7 cellular contexts compared by ENCODE assay signal in the genomic region with DNA sequence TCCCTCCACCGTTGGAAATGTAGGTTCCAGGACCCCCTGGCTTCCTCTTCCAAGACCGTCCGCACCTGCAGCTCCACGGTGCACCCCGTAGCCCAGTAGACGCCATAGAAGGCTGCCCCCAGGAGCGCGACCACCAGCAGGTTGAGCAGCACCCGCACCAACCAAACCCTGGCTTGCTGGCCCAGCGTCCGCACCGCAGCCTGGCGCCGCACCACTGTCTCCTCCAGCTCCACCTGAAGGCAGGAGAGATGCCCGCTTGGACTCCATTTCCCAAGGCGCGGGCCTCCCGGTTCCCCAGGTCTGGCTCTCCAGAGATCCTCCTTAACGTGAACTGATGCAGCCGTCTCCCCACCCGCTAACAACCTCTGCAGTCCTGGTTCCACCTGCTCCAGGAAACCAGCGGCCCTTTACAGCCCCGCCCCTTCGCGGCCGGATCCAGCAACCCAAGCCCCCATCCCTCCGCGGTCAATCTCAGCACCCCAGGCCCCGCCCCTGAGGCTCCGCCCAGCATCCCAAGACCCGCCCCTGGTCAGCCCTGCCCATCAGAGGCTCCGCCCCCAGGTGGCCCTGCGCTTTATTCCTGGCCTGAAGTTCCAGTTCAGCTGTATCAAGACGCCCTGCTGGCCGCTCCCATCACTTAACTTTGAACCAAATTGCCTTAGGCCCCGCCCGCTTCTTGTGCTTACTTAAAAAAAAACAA. TPM values are rescaled to one million over a fixed set of nuclear protein-coding genes. Genes with fewer than 3 reads are reported as not detected.
A peak's percentile ranks its signal among the peaks of the same experiment; 100 is the strongest.
DNase-seq lines count a peak whose midpoint lies in the region; ATAC-seq, FAIRE-seq and TF ChIP-seq lines count a peak whose summit lies in the region.

No MANE protein-coding gene starts in this region.

- H3K27ac ChIP-seq in HUES64 (ENCODE audit: low read depth, low read length): no peak overlapping the region
- H3K27ac ChIP-seq in H1 (ENCODE audit: low read depth, low read length): no peak overlapping the region

- H4K8ac ChIP-seq in H1 (ENCODE audit: extremely low read depth, insufficient read depth, low read length): no peak overlapping the region; the same call in 1 of the 2 replicates

- no peak overlapping the region for H3K14ac ChIP-seq in H1 (ENCODE audit: insufficient read length)

- TF ChIP-seq CTCF in H1 (IDR thresholded peaks at IDR 0.05; ENCODE audit: control extremely low read depth in 1 of 3, insufficient read depth in 1 of 3, low read depth in 1 of 3, low read length in 3 of 3) (no peak), GM20000 (IDR thresholded peaks at IDR 0.05; ENCODE audit: extremely low read depth, missing control alignments) (no peak)

- H2BK5ac ChIP-seq in H1 (ENCODE audit: low read depth, low read length): no peak overlapping the region

- H2BK20ac ChIP-seq in H1 (ENCODE audit: low read length): no peak overlapping the region

- TF ChIP-seq EP300 in H1 (IDR thresholded peaks at IDR 0.05; ENCODE audit: borderline replicate concordance in 1 of 2, low read depth in 2 of 2, low read length in 2 of 2): no peak

- H3K27me3 ChIP-seq in HUES64 (ENCODE audit: insufficient read depth, low read length): no peaks in the 10 kb centered on the region
- H3K27me3 ChIP-seq in H1 (replicated peaks in 1 of 4; ENCODE audit: control insufficient read depth in 3 of 4, extremely low read depth in 1 of 4, insufficient read depth in 3 of 4, low read length in 3 of 4): peaks cover 0 to 10% (median 4%) of the 10 kb centered on the region in 4 experiments; a peak in 4 of 7 replicates

- intact Hi-C loops in posterior vena cava (cut with DNase I): loop anchor here in 1 of 2 donors (5.0 kb wide), 1 partner anchor 68 kb away; no protein-coding TSS in a partner anchor

- peaks cover 0 to 11% of the 10 kb centered on the region in 2 experiments for H4K20me1 ChIP-seq in H1 (replicated peaks in 1 of 2; ENCODE audit: control insufficient read depth in 1 of 2, insufficient read depth in 2 of 2, low read length in 2 of 2)

- peak overlapping the region; percentile 87; the same call in 1 of the 2 replicates for H3K18ac ChIP-seq in H1 (ENCODE audit: extremely low read depth, low read length)

- CTCF ChIA-PET in H1 (lab: Charles Lee; ENCODE audit: partially characterized antibody): interaction anchor here (1.0 kb wide), 2 partner anchors 101 to 133 kb away, joined by 3 to 5 read pairs; no protein-coding TSS in a partner anchor

- H3K9ac ChIP-seq in HUES64 (ENCODE audit: low read depth, low read length): no peak overlapping the region
- peak overlapping the region in 1 of 4 experiments; percentile 15; a peak in 2 of 7 replicates for H3K9ac ChIP-seq in H1 (replicated peaks in 1 of 4; ENCODE audit: extremely low read depth in 1 of 4, low read depth in 3 of 4, low read length in 3 of 4)

- no peak for TF ChIP-seq RAD21 in H1 (IDR thresholded peaks at IDR 0.05 in 1 of 2, conservative IDR thresholded peaks at IDR 0.05 in 1 of 2; ENCODE audit: low read depth in 2 of 2, low read length in 2 of 2)

- no peaks in the 10 kb centered on the region for H3K79me2 ChIP-seq in H1 (ENCODE audit: control insufficient read depth in 1 of 2, insufficient read depth in 2 of 2, low read length in 2 of 2)

- peak overlapping the region; percentile 82 to 94 for H3K4me2 ChIP-seq in H1 (ENCODE audit: insufficient read depth in 1 of 2, low read depth in 2 of 2, low read length in 2 of 2)

- POLR2A ChIA-PET in H1 (lab: Charles Lee; ENCODE audit: partially characterized antibody): interaction anchor here (0.6 to 4.0 kb wide), 17 partner anchors 8 to 256 kb away, joined by 3 to 28 read pairs (median 4); a partner anchor contains a TSS

- H3K23me2 ChIP-seq in H1 (ENCODE audit: low read depth, low read length): peaks cover 12% of the 10 kb centered on the region

- no peak for FAIRE-seq in H1 (lab: Jason Lieb, UNC)
- FAIRE-seq in frontal cortex (lab: Jason Lieb, UNC): no peak

- no peaks in the 10 kb centered on the region for H3K9me3 ChIP-seq in HUES64 (ENCODE audit: insufficient read depth, low read depth, low read length)
- H3K9me3 ChIP-seq in H1 (ENCODE audit: insufficient read depth in 2 of 2, low read depth in 1 of 2, low read length in 1 of 2): no peaks in the 10 kb centered on the region

- peak; percentile 26 for DNase-seq in activated CD4-positive, alpha-beta T cell treated with anti-CD3 and anti-CD28 coated beads for 1 hour
- peak; percentile 76 to 99 for DNase-seq in H1 (ENCODE audit: low read depth in 1 of 2, low spot score in 2 of 2)
- peak; percentile 92 for DNase-seq in posterior vena cava (ENCODE audit: low spot score)
- DNase-seq in GM20000 (ENCODE audit: low spot score): no peak
- no peak for DNase-seq in frontal cortex (ENCODE audit: low spot score in 2 of 2)

- H2BK15ac ChIP-seq in H1 (ENCODE audit: low read length): 0 out of 2 replicates have a peak overlapping the region, but pooled peaks have one; percentile 46

- peak overlapping the region; percentile 43 for H3K4me3 ChIP-seq in HUES64 (ENCODE audit: low read length)
- H3K4me3 ChIP-seq in H1 (ENCODE audit: extremely low read depth in 1 of 4, insufficient read depth in 2 of 4, low read depth in 3 of 4, low read length in 4 of 4): peak overlapping the region; percentile 18 to 62 (median 44)

- no peak for TF ChIP-seq POLR2A in H1 (IDR thresholded peaks at IDR 0.05; ENCODE audit: control extremely low read depth in 1 of 2, low read depth in 2 of 2, low read length in 2 of 2)

- peak overlapping the region; percentile 59 for H3K56ac ChIP-seq in H1 (replicated peaks; ENCODE audit: insufficient read length, low read depth, low read length)

- no peak overlapping the region for H2AK5ac ChIP-seq in H1 (ENCODE audit: low read depth, low read length)

- WGBS in HUES64: 33% methylated on average over 35 of the region's 37 CpGs
- 13% methylated on average over 31 of the region's 37 CpGs; no CpG with 5 or more reads in 1 of the 2 experiments for WGBS in H1 (ENCODE audit: extremely low coverage in 1 of 2, insufficient coverage in 1 of 2, insufficient read length in 1 of 2, insufficient replicate concordance in 2 of 2, low coverage in 1 of 2, low lambda C conversion rate in 2 of 2, missing lambda C conversion rate in 1 of 2), 2 experiments

- no peak overlapping the region for H3K23ac ChIP-seq in H1 (ENCODE audit: insufficient read length)

- ATAC-seq in GM18511 (IDR thresholded peaks at IDR 0.05; ENCODE audit: unreplicated experiment): no peak

- peak overlapping the region; percentile 58; the same call in 1 of the 2 replicates for H2AFZ ChIP-seq in H1 (ENCODE audit: low read length)

- H4K91ac ChIP-seq in H1 (replicated peaks; ENCODE audit: insufficient read length, low read length): no peak overlapping the region

- no peak overlapping the region for H2BK12ac ChIP-seq in H1 (ENCODE audit: low read depth, low read length)

- 0 out of 2 replicates have a peak, but pooled peaks cover 3% of the 10 kb centered on the region for H3K79me1 ChIP-seq in H1 (ENCODE audit: low read depth, low read length)

- no peak overlapping the region for H4K5ac ChIP-seq in H1 (ENCODE audit: insufficient read length, low read depth, low read length)

- no peaks in the 10 kb centered on the region for H3K36me3 ChIP-seq in HUES64 (ENCODE audit: insufficient read depth, low read length)
- H3K36me3 ChIP-seq in H1 (ENCODE audit: control insufficient read depth in 2 of 4, insufficient read depth in 4 of 4, low read length in 3 of 4): no peaks in the 10 kb centered on the region

- peak overlapping the region; percentile 78 for H3K4ac ChIP-seq in H1 (replicated peaks; ENCODE audit: insufficient read length, low read depth, low read length)

- H3K4me1 ChIP-seq in HUES64 (ENCODE audit: insufficient read depth, low read length) (0 out of 2 replicates have a peak, but pooled peaks cover 6% of the 10 kb centered on the region), H1 (replicated peaks in 1 of 4; ENCODE audit: control insufficient read depth in 3 of 4, insufficient read depth in 4 of 4, low read length in 3 of 4) (peaks cover 0 to 19% (median 8%) of the 10 kb centered on the region in 4 experiments; a peak in 4 of 7 replicates)

- H2BK120ac ChIP-seq in H1 (replicated peaks; ENCODE audit: low read depth, low read length): no peak overlapping the region

RNA-seq across cellular contexts. Expression of a gene that starts 5.0 kb away (rescaled TPM):
- polyA plus RNA-seq in HUES64 (2013, experiment 1 of 2): 4.8 TPM
- polyA plus RNA-seq in HUES64 (2013, experiment 2 of 2): 6.1 TPM
- 4.4 and 4.6 TPM in 2 replicates for total RNA-seq in H1 (2021; fragmentation: NEBNext Ultra II Directional; extraction: Animal tissue kit (Norgen Biotek cat#: 25700))
- polyA plus RNA-seq in H1 (2011; rRNA removed): 1.2 and 1.5 TPM in 2 replicates
- polyA plus RNA-seq in H1 (2011; cell fraction: cytosol; rRNA removed): 2.4 TPM
- polyA plus RNA-seq in H1 (2011; cell fraction: nucleus; rRNA removed): 2.1 TPM
- 3.9 to 5.0 TPM (median 4.4 TPM) in 4 replicates for polyA plus RNA-seq in H1 (2012, experiment 1 of 2)
- 2.5 TPM for polyA plus RNA-seq in H1 (2012, experiment 2 of 2)
- 4.3 TPM for polyA plus RNA-seq in H1 (2013, experiment 1 of 2)
- 4.5 TPM for polyA plus RNA-seq in H1 (2013, experiment 2 of 2)
- polyA minus RNA-seq in H1 (2011; rRNA and poly(A)+ RNA removed): 0.10 and 0.25 TPM in 2 replicates
- 0.95 TPM for polyA minus RNA-seq in H1 (2011; cell fraction: cytosol; rRNA and poly(A)+ RNA removed)
- 1.6 TPM for polyA minus RNA-seq in H1 (2011; cell fraction: nucleus; rRNA and poly(A)+ RNA removed)
- total RNA-seq in posterior vena cava (1 to 10 TPM; 4.7 to 6.2 TPM), frontal cortex (7.3 TPM)

RNA-seq across cellular contexts. Expression of a gene that starts 8.4 kb away (rescaled TPM):
- 1.00 TPM for polyA plus RNA-seq in HUES64 (2013, experiment 1 of 2)
- polyA plus RNA-seq in HUES64 (2013, experiment 2 of 2): 0.89 TPM
- 5.5 and 6.8 TPM in 2 replicates for total RNA-seq in H1 (2021; fragmentation: NEBNext Ultra II Directional; extraction: Animal tissue kit (Norgen Biotek cat#: 25700))
- 6.3 and 12.8 TPM in 2 replicates for polyA plus RNA-seq in H1 (2011; rRNA removed)
- 4.3 TPM for polyA plus RNA-seq in H1 (2011; cell fraction: cytosol; rRNA removed)
- polyA plus RNA-seq in H1 (2011; cell fraction: nucleus; rRNA removed): 15.9 TPM
- 6.0 to 13.0 TPM (median 9.6 TPM) in 4 replicates for polyA plus RNA-seq in H1 (2012, experiment 1 of 2)
- polyA plus RNA-seq in H1 (2012, experiment 2 of 2): 4.5 TPM
- 4.2 TPM for polyA plus RNA-seq in H1 (2013, experiment 1 of 2)
- polyA plus RNA-seq in H1 (2013, experiment 2 of 2): 5.4 TPM
- 0.57 and 0.85 TPM in 2 replicates for polyA minus RNA-seq in H1 (2011; rRNA and poly(A)+ RNA removed)
- polyA minus RNA-seq in H1 (2011; cell fraction: cytosol; rRNA and poly(A)+ RNA removed): not detected
- 2.9 TPM for polyA minus RNA-seq in H1 (2011; cell fraction: nucleus; rRNA and poly(A)+ RNA removed)
- total RNA-seq in posterior vena cava: 1 to 10 TPM; 1.1 to 1.4 TPM
- total RNA-seq in frontal cortex: not detected

RNA-seq across cellular contexts. Expression of a gene that starts 24.9 kb away (rescaled TPM):
- 74.7 TPM for polyA plus RNA-seq in HUES64 (2013, experiment 1 of 2)
- polyA plus RNA-seq in HUES64 (2013, experiment 2 of 2): 81.0 TPM
- 90.9 and 103 TPM in 2 replicates for total RNA-seq in H1 (2021; fragmentation: NEBNext Ultra II Directional; extraction: Animal tissue kit (Norgen Biotek cat#: 25700))
- polyA plus RNA-seq in H1 (2011; rRNA removed): 85.5 and 147 TPM in 2 replicates
- polyA plus RNA-seq in H1 (2011; cell fraction: cytosol; rRNA removed): 55.1 TPM
- polyA plus RNA-seq in H1 (2011; cell fraction: nucleus; rRNA removed): 111 TPM
- 67.8 to 94.5 TPM (median 90.7 TPM) in 4 replicates for polyA plus RNA-seq in H1 (2012, experiment 1 of 2)
- 98.0 TPM for polyA plus RNA-seq in H1 (2012, experiment 2 of 2)
- polyA plus RNA-seq in H1 (2013, experiment 1 of 2): 186 TPM
- 198 TPM for polyA plus RNA-seq in H1 (2013, experiment 2 of 2)
- 25.7 and 31.5 TPM in 2 replicates for polyA minus RNA-seq in H1 (2011; rRNA and poly(A)+ RNA removed)
- polyA minus RNA-seq in H1 (2011; cell fraction: cytosol; rRNA and poly(A)+ RNA removed): 60.0 TPM
- polyA minus RNA-seq in H1 (2011; cell fraction: nucleus; rRNA and poly(A)+ RNA removed): 54.3 TPM
- 10 to 100 TPM; 29.0 to 38.6 TPM for total RNA-seq in posterior vena cava
- 18.3 TPM for total RNA-seq in frontal cortex

RNA-seq across cellular contexts. Expression of a gene that starts 26.6 kb away (rescaled TPM):
- polyA plus RNA-seq in HUES64 (2013, experiment 1 of 2): 24.2 TPM
- polyA plus RNA-seq in HUES64 (2013, experiment 2 of 2): 24.9 TPM
- 22.5 and 24.2 TPM in 2 replicates for total RNA-seq in H1 (2021; fragmentation: NEBNext Ultra II Directional; extraction: Animal tissue kit (Norgen Biotek cat#: 25700))
- polyA plus RNA-seq in H1 (2011; rRNA removed): 52.3 and 55.4 TPM in 2 replicates
- 35.5 TPM for polyA plus RNA-seq in H1 (2011; cell fraction: cytosol; rRNA removed)
- 34.2 TPM for polyA plus RNA-seq in H1 (2011; cell fraction: nucleus; rRNA removed)
- polyA plus RNA-seq in H1 (2012, experiment 1 of 2): 10.7 to 23.5 TPM (median 21.4 TPM) in 4 replicates
- polyA plus RNA-seq in H1 (2012, experiment 2 of 2): 30.6 TPM
- 23.3 TPM for polyA plus RNA-seq in H1 (2013, experiment 1 of 2)
- 23.9 TPM for polyA plus RNA-seq in H1 (2013, experiment 2 of 2)
- 9.1 and 15.3 TPM in 2 replicates for polyA minus RNA-seq in H1 (2011; rRNA and poly(A)+ RNA removed)
- 14.9 TPM for polyA minus RNA-seq in H1 (2011; cell fraction: cytosol; rRNA and poly(A)+ RNA removed)
- 13.4 TPM for polyA minus RNA-seq in H1 (2011; cell fraction: nucleus; rRNA and poly(A)+ RNA removed)
- total RNA-seq in posterior vena cava (10 to 100 TPM; 17.3 to 24.5 TPM), frontal cortex (33.4 TPM)

RNA-seq across cellular contexts. Expression of a gene that starts 27.0 kb away (rescaled TPM):
- 64.6 TPM for polyA plus RNA-seq in HUES64 (2013, experiment 1 of 2)
- polyA plus RNA-seq in HUES64 (2013, experiment 2 of 2): 62.3 TPM
- 82.9 and 86.4 TPM in 2 replicates for total RNA-seq in H1 (2021; fragmentation: NEBNext Ultra II Directional; extraction: Animal tissue kit (Norgen Biotek cat#: 25700))
- polyA plus RNA-seq in H1 (2011; rRNA removed): 21.2 and 44.0 TPM in 2 replicates
- polyA plus RNA-seq in H1 (2011; cell fraction: cytosol; rRNA removed): 21.1 TPM
- 40.7 TPM for polyA plus RNA-seq in H1 (2011; cell fraction: nucleus; rRNA removed)
- 58.4 to 80.0 TPM (median 76.9 TPM) in 4 replicates for polyA plus RNA-seq in H1 (2012, experiment 1 of 2)
- polyA plus RNA-seq in H1 (2012, experiment 2 of 2): 81.1 TPM
- polyA plus RNA-seq in H1 (2013, experiment 1 of 2): 59.8 TPM
- polyA plus RNA-seq in H1 (2013, experiment 2 of 2): 58.6 TPM
- 17.1 and 29.0 TPM in 2 replicates for polyA minus RNA-seq in H1 (2011; rRNA and poly(A)+ RNA removed)
- 47.1 TPM for polyA minus RNA-seq in H1 (2011; cell fraction: cytosol; rRNA and poly(A)+ RNA removed)
- 17.9 TPM for polyA minus RNA-seq in H1 (2011; cell fraction: nucleus; rRNA and poly(A)+ RNA removed)
- total RNA-seq in posterior vena cava: 10 to 100 TPM; 25.6 to 29.1 TPM
- total RNA-seq in frontal cortex: 3.7 TPM

Comparison
In these comparisons a context has a peak if more than half of its experiments do, and no peak if none do; other contexts are left out.
1. DNase-seq: peak in activated CD4-positive, alpha-beta T cell treated with anti-CD3 and anti-CD28 coated beads for 1 hour (single experiment), H1 (2 of 2) and posterior vena cava (single experiment); none in GM20000 (single experiment) and frontal cortex (0 of 2).